In the genomic region with DNA sequence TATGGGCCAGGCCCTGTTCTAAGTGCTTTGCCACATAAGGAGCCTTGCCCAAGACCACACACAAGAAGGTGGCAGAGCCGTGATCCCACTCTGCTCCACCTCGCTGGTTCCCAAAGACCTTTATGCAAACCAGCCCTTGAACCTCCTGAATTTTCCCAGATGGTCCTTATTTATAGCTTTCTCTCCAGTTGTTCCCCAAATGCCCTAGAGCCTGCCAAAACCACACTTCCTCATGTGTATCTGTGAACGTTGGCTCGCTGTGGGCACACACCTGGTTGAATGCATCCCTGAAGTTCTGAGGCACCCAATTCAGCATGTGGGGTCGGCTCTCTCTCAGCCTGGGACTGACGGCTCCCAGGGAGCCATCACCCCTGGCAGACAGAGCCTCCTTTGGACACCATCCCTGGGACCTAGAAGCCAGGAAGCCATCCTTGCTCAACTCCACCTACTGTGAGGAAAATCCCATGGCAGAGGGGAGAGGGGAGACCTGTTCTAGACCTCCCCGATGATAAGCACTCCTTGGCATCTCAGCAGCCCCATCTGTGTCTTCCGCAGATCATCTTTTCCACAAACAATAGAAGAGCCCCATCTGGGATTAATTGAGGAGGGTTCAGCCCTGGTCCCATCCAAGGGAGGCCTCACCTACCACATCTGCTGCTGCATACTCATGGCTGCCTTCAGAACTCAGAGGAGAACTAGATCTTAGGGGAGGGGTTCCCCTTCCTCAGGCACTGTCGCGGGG, we compare ENCODE assay signal across 1 cellular context.
TF ChIP-seq lines count a peak whose summit lies in the region.

No MANE protein-coding gene starts in this region.

TF ChIP-seq in K562, 482 proteins besides CTCF, POLR2A, EP300 and RAD21 (continued from another document):
- TF ChIP-seq, protein P1, sequence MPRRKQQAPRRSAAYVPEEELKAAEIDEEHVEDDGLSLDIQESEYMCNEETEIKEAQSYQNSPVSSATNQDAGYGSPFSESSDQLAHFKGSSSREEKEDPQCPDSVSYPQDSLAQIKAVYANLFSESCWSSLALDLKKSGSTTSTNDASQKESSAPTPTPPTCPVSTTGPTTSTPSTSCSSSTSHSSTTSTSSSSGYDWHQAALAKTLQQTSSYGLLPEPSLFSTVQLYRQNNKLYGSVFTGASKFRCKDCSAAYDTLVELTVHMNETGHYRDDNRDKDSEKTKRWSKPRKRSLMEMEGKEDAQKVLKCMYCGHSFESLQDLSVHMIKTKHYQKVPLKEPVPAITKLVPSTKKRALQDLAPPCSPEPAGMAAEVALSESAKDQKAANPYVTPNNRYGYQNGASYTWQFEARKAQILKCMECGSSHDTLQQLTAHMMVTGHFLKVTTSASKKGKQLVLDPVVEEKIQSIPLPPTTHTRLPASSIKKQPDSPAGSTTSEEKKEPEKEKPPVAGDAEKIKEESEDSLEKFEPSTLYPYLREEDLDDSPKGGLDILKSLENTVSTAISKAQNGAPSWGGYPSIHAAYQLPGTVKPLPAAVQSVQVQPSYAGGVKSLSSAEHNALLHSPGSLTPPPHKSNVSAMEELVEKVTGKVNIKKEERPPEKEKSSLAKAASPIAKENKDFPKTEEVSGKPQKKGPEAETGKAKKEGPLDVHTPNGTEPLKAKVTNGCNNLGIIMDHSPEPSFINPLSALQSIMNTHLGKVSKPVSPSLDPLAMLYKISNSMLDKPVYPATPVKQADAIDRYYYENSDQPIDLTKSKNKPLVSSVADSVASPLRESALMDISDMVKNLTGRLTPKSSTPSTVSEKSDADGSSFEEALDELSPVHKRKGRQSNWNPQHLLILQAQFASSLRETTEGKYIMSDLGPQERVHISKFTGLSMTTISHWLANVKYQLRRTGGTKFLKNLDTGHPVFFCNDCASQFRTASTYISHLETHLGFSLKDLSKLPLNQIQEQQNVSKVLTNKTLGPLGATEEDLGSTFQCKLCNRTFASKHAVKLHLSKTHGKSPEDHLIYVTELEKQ (CRISPR knock-in tag; IDR thresholded peaks at IDR 0.05) = no peak
- TF ChIP-seq SMC3 (conservative IDR thresholded peaks at IDR 0.05; ENCODE audit: insufficient read depth, low read depth, low read length) = no peak
- TF ChIP-seq EHMT2 (IDR thresholded peaks at IDR 0.05) = no peak
- no peak for TF ChIP-seq ATF1 (CRISPR knock-in tag; IDR thresholded peaks at IDR 0.05)
- TF ChIP-seq ATF1 (tag; IDR thresholded peaks at IDR 0.05) = no peak
- TF ChIP-seq NRF1 (conservative IDR thresholded peaks at IDR 0.05 in 1 of 2, IDR thresholded peaks at IDR 0.05 in 1 of 2) = 0 out of 4 replicates have a peak, but pooled peaks of 1 of the 2 experiments have one; percentile 1
- TF ChIP-seq CBX5 (IDR thresholded peaks at IDR 0.05; ENCODE audit: borderline replicate concordance, low read depth) = no peak
- TF ChIP-seq, protein P2, sequence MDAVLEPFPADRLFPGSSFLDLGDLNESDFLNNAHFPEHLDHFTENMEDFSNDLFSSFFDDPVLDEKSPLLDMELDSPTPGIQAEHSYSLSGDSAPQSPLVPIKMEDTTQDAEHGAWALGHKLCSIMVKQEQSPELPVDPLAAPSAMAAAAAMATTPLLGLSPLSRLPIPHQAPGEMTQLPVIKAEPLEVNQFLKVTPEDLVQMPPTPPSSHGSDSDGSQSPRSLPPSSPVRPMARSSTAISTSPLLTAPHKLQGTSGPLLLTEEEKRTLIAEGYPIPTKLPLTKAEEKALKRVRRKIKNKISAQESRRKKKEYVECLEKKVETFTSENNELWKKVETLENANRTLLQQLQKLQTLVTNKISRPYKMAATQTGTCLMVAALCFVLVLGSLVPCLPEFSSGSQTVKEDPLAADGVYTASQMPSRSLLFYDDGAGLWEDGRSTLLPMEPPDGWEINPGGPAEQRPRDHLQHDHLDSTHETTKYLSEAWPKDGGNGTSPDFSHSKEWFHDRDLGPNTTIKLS (IDR thresholded peaks at IDR 0.05; ENCODE audit: borderline replicate concordance, low read depth) = no peak
- TF ChIP-seq ASH1L (IDR thresholded peaks at IDR 0.05; ENCODE audit: borderline replicate concordance, low read depth, partially characterized antibody) = no peak
- 0 out of 2 replicates have a peak, but pooled peaks have one; percentile 35 for TF ChIP-seq ZNF584 (CRISPR knock-in tag; IDR thresholded peaks at IDR 0.05; ENCODE audit: low read depth)
- TF ChIP-seq SLC30A9 (CRISPR knock-in tag; IDR thresholded peaks at IDR 0.05) = no peak
- no peak for TF ChIP-seq U2AF2 (optimal IDR thresholded peaks at IDR 0.05; ENCODE audit: low read depth, low read length)
- TF ChIP-seq NR2C2 (CRISPR knock-in tag; IDR thresholded peaks at IDR 0.05) = no peak
- TF ChIP-seq NR2C2 (tag; IDR thresholded peaks at IDR 0.05) = 0 out of 2 replicates have a peak, but pooled peaks have one; percentile 8
- no peak for TF ChIP-seq CXXC5 (CRISPR knock-in tag; IDR thresholded peaks at IDR 0.05)
- no peak for TF ChIP-seq ZFPM2 (CRISPR knock-in tag; IDR thresholded peaks at IDR 0.05)
- TF ChIP-seq, protein P3, sequence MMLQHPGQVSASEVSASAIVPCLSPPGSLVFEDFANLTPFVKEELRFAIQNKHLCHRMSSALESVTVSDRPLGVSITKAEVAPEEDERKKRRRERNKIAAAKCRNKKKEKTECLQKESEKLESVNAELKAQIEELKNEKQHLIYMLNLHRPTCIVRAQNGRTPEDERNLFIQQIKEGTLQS (IDR thresholded peaks at IDR 0.05) = no peak
- TF ChIP-seq, protein P3 (CRISPR knock-in tag; conservative IDR thresholded peaks at IDR 0.05) = no peak
- TF ChIP-seq BACH1 (tag; IDR thresholded peaks at IDR 0.05) = no peak
- no peak for TF ChIP-seq PML (IDR thresholded peaks at IDR 0.05; ENCODE audit: low read length)
- TF ChIP-seq, protein P4, sequence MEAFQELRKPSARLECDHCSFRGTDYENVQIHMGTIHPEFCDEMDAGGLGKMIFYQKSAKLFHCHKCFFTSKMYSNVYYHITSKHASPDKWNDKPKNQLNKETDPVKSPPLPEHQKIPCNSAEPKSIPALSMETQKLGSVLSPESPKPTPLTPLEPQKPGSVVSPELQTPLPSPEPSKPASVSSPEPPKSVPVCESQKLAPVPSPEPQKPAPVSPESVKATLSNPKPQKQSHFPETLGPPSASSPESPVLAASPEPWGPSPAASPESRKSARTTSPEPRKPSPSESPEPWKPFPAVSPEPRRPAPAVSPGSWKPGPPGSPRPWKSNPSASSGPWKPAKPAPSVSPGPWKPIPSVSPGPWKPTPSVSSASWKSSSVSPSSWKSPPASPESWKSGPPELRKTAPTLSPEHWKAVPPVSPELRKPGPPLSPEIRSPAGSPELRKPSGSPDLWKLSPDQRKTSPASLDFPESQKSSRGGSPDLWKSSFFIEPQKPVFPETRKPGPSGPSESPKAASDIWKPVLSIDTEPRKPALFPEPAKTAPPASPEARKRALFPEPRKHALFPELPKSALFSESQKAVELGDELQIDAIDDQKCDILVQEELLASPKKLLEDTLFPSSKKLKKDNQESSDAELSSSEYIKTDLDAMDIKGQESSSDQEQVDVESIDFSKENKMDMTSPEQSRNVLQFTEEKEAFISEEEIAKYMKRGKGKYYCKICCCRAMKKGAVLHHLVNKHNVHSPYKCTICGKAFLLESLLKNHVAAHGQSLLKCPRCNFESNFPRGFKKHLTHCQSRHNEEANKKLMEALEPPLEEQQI (IDR thresholded peaks at IDR 0.05) = no peak
- no peak for TF ChIP-seq CREBBP (IDR thresholded peaks at IDR 0.05; ENCODE audit: low read depth, low read length)
- 0 out of 2 replicates have a peak, but pooled peaks have one; percentile 2 for TF ChIP-seq ZNF589 (CRISPR knock-in tag; IDR thresholded peaks at IDR 0.05; ENCODE audit: low read depth)
- no peak for TF ChIP-seq MCM7 (IDR thresholded peaks at IDR 0.05)
- TF ChIP-seq STAT5B (CRISPR knock-in tag; IDR thresholded peaks at IDR 0.05) = no peak
- TF ChIP-seq, protein P5, sequence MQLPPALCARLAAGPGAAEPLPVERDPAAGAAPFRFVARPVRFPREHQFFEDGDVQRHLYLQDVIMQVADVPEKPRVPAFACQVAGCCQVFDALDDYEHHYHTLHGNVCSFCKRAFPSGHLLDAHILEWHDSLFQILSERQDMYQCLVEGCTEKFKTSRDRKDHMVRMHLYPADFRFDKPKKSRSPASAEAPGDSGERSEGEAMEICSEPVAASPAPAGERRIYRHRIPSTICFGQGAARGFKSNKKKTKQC (CRISPR knock-in tag; IDR thresholded peaks at IDR 0.05) = peak; percentile 64; the same call in 1 of the 2 replicates
- TF ChIP-seq RBM22 (IDR thresholded peaks at IDR 0.05; ENCODE audit: low read depth, low read length, poor library complexity, severe bottlenecking) = no peak
- TF ChIP-seq ZNF696 (CRISPR knock-in tag; conservative IDR thresholded peaks at IDR 0.05) = no peak
- 0 out of 4 replicates have a peak, but pooled peaks of 1 of the 2 experiments have one; percentile 15 for TF ChIP-seq SIN3A (IDR thresholded peaks at IDR 0.05; ENCODE audit: borderline replicate concordance in 2 of 2, control insufficient read depth in 1 of 2, low read depth in 2 of 2, low read length in 2 of 2)
- no peak for TF ChIP-seq EGR1 (conservative IDR thresholded peaks at IDR 0.05)
- TF ChIP-seq, protein P6, sequence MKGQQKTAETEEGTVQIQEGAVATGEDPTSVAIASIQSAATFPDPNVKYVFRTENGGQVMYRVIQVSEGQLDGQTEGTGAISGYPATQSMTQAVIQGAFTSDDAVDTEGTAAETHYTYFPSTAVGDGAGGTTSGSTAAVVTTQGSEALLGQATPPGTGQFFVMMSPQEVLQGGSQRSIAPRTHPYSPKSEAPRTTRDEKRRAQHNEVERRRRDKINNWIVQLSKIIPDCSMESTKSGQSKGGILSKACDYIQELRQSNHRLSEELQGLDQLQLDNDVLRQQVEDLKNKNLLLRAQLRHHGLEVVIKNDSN (CRISPR knock-in tag; IDR thresholded peaks at IDR 0.05) = no peak
- no peak for TF ChIP-seq EZH2 (IDR thresholded peaks at IDR 0.05; ENCODE audit: borderline replicate concordance, low read depth, low read length)
- TF ChIP-seq SRSF7 (optimal IDR thresholded peaks at IDR 0.05; ENCODE audit: low read depth, low read length) = no peak
- TF ChIP-seq NONO (IDR thresholded peaks at IDR 0.05; ENCODE audit: low read depth in 2 of 2, low read length in 1 of 2) = no peak
- TF ChIP-seq HDGF (IDR thresholded peaks at IDR 0.05) = no peak
- no peak for TF ChIP-seq RHOXF2B (CRISPR knock-in tag; conservative IDR thresholded peaks at IDR 0.05)
- TF ChIP-seq ADNP (tag; IDR thresholded peaks at IDR 0.05) = no peak
- no peak for TF ChIP-seq GABPB1 (CRISPR knock-in tag; IDR thresholded peaks at IDR 0.05)
- no peak for TF ChIP-seq U2AF1 (optimal IDR thresholded peaks at IDR 0.05; ENCODE audit: low read depth, low read length)
- no peak for TF ChIP-seq NEUROD1 (IDR thresholded peaks at IDR 0.05; ENCODE audit: borderline replicate concordance, low read depth, low read length, partially characterized antibody)
- TF ChIP-seq, protein P7, sequence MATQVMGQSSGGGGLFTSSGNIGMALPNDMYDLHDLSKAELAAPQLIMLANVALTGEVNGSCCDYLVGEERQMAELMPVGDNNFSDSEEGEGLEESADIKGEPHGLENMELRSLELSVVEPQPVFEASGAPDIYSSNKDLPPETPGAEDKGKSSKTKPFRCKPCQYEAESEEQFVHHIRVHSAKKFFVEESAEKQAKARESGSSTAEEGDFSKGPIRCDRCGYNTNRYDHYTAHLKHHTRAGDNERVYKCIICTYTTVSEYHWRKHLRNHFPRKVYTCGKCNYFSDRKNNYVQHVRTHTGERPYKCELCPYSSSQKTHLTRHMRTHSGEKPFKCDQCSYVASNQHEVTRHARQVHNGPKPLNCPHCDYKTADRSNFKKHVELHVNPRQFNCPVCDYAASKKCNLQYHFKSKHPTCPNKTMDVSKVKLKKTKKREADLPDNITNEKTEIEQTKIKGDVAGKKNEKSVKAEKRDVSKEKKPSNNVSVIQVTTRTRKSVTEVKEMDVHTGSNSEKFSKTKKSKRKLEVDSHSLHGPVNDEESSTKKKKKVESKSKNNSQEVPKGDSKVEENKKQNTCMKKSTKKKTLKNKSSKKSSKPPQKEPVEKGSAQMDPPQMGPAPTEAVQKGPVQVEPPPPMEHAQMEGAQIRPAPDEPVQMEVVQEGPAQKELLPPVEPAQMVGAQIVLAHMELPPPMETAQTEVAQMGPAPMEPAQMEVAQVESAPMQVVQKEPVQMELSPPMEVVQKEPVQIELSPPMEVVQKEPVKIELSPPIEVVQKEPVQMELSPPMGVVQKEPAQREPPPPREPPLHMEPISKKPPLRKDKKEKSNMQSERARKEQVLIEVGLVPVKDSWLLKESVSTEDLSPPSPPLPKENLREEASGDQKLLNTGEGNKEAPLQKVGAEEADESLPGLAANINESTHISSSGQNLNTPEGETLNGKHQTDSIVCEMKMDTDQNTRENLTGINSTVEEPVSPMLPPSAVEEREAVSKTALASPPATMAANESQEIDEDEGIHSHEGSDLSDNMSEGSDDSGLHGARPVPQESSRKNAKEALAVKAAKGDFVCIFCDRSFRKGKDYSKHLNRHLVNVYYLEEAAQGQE (CRISPR knock-in tag; IDR thresholded peaks at IDR 0.05; ENCODE audit: low read depth) = no peak
- TF ChIP-seq CC2D1A (IDR thresholded peaks at IDR 0.05) = no peak
- TF ChIP-seq SMAD1 (IDR thresholded peaks at IDR 0.05; ENCODE audit: low read depth, low read length, partially characterized antibody) = no peak
- TF ChIP-seq MAZ (CRISPR knock-in tag; conservative IDR thresholded peaks at IDR 0.05 in 1 of 2, IDR thresholded peaks at IDR 0.05 in 1 of 2) = no peak
- TF ChIP-seq YY1 (IDR thresholded peaks at IDR 0.05; ENCODE audit: borderline replicate concordance in 1 of 3, control insufficient read depth in 1 of 3, extremely low read depth in 1 of 3, insufficient read depth in 3 of 3, insufficient read length in 1 of 3, insufficient replicate concordance in 2 of 3, low read depth in 1 of 3, low read length in 2 of 3) = no peak
- TF ChIP-seq HDAC6 (IDR thresholded peaks at IDR 0.05; ENCODE audit: low read depth, low read length) = no peak
- peak; percentile 57 for TF ChIP-seq FOSL1 (tag; conservative IDR thresholded peaks at IDR 0.05)
- no peak for TF ChIP-seq ZNF175 (CRISPR knock-in tag; IDR thresholded peaks at IDR 0.05; ENCODE audit: low read depth)
TF ChIP-seq in K562: peak in this region for 8.
